Comparison of ENCODE assay signal across 12 cellular contexts in genomic region chr11:12434255-12434654, GRCh38. TPM values are rescaled to one million over a fixed set of nuclear protein-coding genes. Genes with fewer than 3 reads are reported as not detected.
DNase-seq lines count a peak whose midpoint lies in the region; ATAC-seq and TF ChIP-seq lines count a peak whose summit lies in the region.
"Had no signal": no experiment of that assay in that cellular context is flagged by ENCODE, and none has a peak within 500 bp of the region (broad histone marks: within the 10 kb centered on the region; RNA-seq: fewer than 3 reads in every experiment).

No MANE protein-coding gene starts in this region.

- H3K4me1 ChIP-seq in HEK293 (ENCODE audit: control insufficient read depth, insufficient read depth, low read length) (no peaks in the 10 kb centered on the region), mesenchymal stem cell (ENCODE audit: control insufficient read depth, insufficient read depth, low read depth, low read length) (peaks cover 17% of the 10 kb centered on the region), stomach (peaks cover 39 to 83% (median 60%) of the 10 kb centered on the region in 4 donors)
- H3K4me1 ChIP-seq: BE2C had no signal

- TF ChIP-seq CTCF in HEK293 (tag by site-specific recombination; IDR thresholded peaks at IDR 0.05) (no peak), choroid plexus epithelial cell (conservative IDR thresholded peaks at IDR 0.05; ENCODE audit: low read depth, low read length) (no peak), stomach (IDR thresholded peaks at IDR 0.05) (no peak)

- H2AFZ ChIP-seq in mesenchymal stem cell (ENCODE audit: low read depth, low read length) = no peak overlapping the region

- peak overlapping the region; percentile 90 for H2BK15ac ChIP-seq in mesenchymal stem cell (ENCODE audit: low read depth, poor library complexity, severe bottlenecking)

- H2BK120ac ChIP-seq in mesenchymal stem cell (ENCODE audit: low read depth, low read length) = peak overlapping the region; percentile 94

- peak overlapping the region; percentile 93 for H2AK5ac ChIP-seq in mesenchymal stem cell (ENCODE audit: low read length, severe bottlenecking)

- H2BK5ac ChIP-seq in mesenchymal stem cell (ENCODE audit: low read depth, low read length, poor library complexity, severe bottlenecking) = peak overlapping the region; percentile 74

- peak overlapping the region; percentile 88 for H4K91ac ChIP-seq in mesenchymal stem cell (ENCODE audit: low read length)

- peaks cover 26% of the 10 kb centered on the region for H3K79me1 ChIP-seq in mesenchymal stem cell (replicated peaks; ENCODE audit: low read length, poor library complexity, severe bottlenecking)

- peak overlapping the region; percentile 13 for H3K4me2 ChIP-seq in mesenchymal stem cell (ENCODE audit: low read length, poor library complexity, severe bottlenecking)

- no peak overlapping the region for H3K27ac ChIP-seq in HEK293 (ENCODE audit: extremely low read depth, low read depth, low read length)
- peak overlapping the region; percentile 90 for H3K27ac ChIP-seq in mesenchymal stem cell (ENCODE audit: low read length, poor library complexity, severe bottlenecking)
- peak overlapping the region; percentile 37 to 91 (median 83) for H3K27ac ChIP-seq in stomach

- no peaks in the 10 kb centered on the region for H3K27me3 ChIP-seq in mesenchymal stem cell (ENCODE audit: control insufficient read depth in 1 of 2, insufficient read depth in 1 of 2, low read length in 2 of 2)
- no peaks in the 10 kb centered on the region for H3K27me3 ChIP-seq in stomach
- H3K27me3 ChIP-seq: BE2C had no signal

- peak overlapping the region; percentile 92 to 95 for H3K4ac ChIP-seq in mesenchymal stem cell (ENCODE audit: low read depth in 1 of 2, low read length in 2 of 2)

- H3K23ac ChIP-seq in mesenchymal stem cell (ENCODE audit: low read length in 2 of 2) = peak overlapping the region in 1 of 2 experiments; percentile 5

- no peak for ATAC-seq in GM21360 (IDR thresholded peaks at IDR 0.05; ENCODE audit: unreplicated experiment)
- ATAC-seq: Panc1 had no signal

- H3K9me3 ChIP-seq in HEK293 (ENCODE audit: control insufficient read depth, insufficient read depth, low read depth, low read length) = no peaks in the 10 kb centered on the region
- H3K9me3 ChIP-seq in mesenchymal stem cell (ENCODE audit: control insufficient read depth, low read length) = no peaks in the 10 kb centered on the region
- no peaks in the 10 kb centered on the region for H3K9me3 ChIP-seq in stomach
- H3K9me3 ChIP-seq: BE2C had no signal

- peak overlapping the region; percentile 91 for H4K8ac ChIP-seq in mesenchymal stem cell (ENCODE audit: low read length)

- no peaks in the 10 kb centered on the region for H3K36me3 ChIP-seq in HEK293 (ENCODE audit: control insufficient read depth in 2 of 2, insufficient read depth in 1 of 2, low read length in 2 of 2)
- H3K36me3 ChIP-seq in mesenchymal stem cell (ENCODE audit: control insufficient read depth in 1 of 2, insufficient read depth in 2 of 2, low read depth in 1 of 2, low read length in 2 of 2) = peaks cover 0 to 14% of the 10 kb centered on the region in 2 experiments
- H3K36me3 ChIP-seq in stomach = no peaks in the 10 kb centered on the region
- H3K36me3 ChIP-seq: BE2C had no signal

- H3K4me3 ChIP-seq in HEK293 (ENCODE audit: low read depth, low read length) = no peak overlapping the region
- no peak overlapping the region for H3K4me3 ChIP-seq in choroid plexus epithelial cell (ENCODE audit: low read depth, low read length)
- H3K4me3 ChIP-seq in mesenchymal stem cell (ENCODE audit: insufficient read depth in 1 of 2, low read depth in 1 of 2, low read length in 2 of 2) = peak overlapping the region in 1 of 2 experiments; percentile 14
- no peak overlapping the region for H3K4me3 ChIP-seq in stomach

- H3K14ac ChIP-seq in mesenchymal stem cell (ENCODE audit: low read length in 2 of 2) = peak overlapping the region in 1 of 2 experiments; percentile 53

- peak overlapping the region; percentile 80 for H3K9ac ChIP-seq in mesenchymal stem cell (ENCODE audit: low read length)

- H3K18ac ChIP-seq in mesenchymal stem cell (ENCODE audit: low read depth in 1 of 2, low read length in 2 of 2) = peak overlapping the region; percentile 82 to 98

- POLR2A ChIA-PET in HEK293 (lab: Yijun Ruan, JAX) = no interaction called here

- H2BK12ac ChIP-seq in mesenchymal stem cell (ENCODE audit: low read length in 2 of 2) = peak overlapping the region; percentile 75 to 91

- DNase-seq in choroid plexus epithelial cell (ENCODE audit: low read depth) = peak; percentile 62
- peak; percentile 83 for DNase-seq in mesenchymal stem cell
- DNase-seq in stomach = no peak
- no peak for DNase-seq in NCI-H226
- DNase-seq in epidermal melanocyte (ENCODE audit: insufficient read length, low spot score) = no peak
- DNase-seq in DMS53 (lab: John Stamatoyannopoulos, UW) = no peak
- DNase-seq: BE2C, Kasumi-1, kidney glomerular epithelial cell had no signal

- intact Hi-C loops in stomach (cut with DNase I; ENCODE audit: low total_unique reads) = no loop called here

- TF ChIP-seq POLR2A in stomach (IDR thresholded peaks at IDR 0.05) = no peak

- WGBS in mesenchymal stem cell = 65% methylated on average over 5 of the region's 5 CpGs
- 76 to 95% (median 87%) methylated on average over 5 of the region's 5 CpGs for WGBS in stomach, 5 donors

- CTCF ChIA-PET in HEK293 (lab: Yijun Ruan, JAX) = interaction anchor here (0.6 to 1.5 kb wide), 3 partner anchors 23 to 454 kb away, joined by 3 to 7 read pairs (median 3); no protein-coding TSS in a partner anchor

- no peak for TF ChIP-seq EP300 in stomach (IDR thresholded peaks at IDR 0.05)

TF ChIP-seq in HEK293, 187 proteins besides CTCF, POLR2A, EP300 and RAD21:
- TF ChIP-seq ZIC2 (tag by site-specific recombination; IDR thresholded peaks at IDR 0.05) = peak; percentile 85
- no peak for TF ChIP-seq PRDM4 (tag by site-specific recombination; IDR thresholded peaks at IDR 0.05)

RNA-seq across cellular contexts. Expression of gene PARVA, which starts 56.9 kb away (rescaled TPM):
- polyA plus RNA-seq in mesenchymal stem cell (2013, experiment 1 of 2) = 109 TPM
- 110 TPM for polyA plus RNA-seq in mesenchymal stem cell (2013, experiment 2 of 2)
- total RNA-seq in stomach = 100 to 1,000 TPM in 1 of 5 donors, 10 to 100 TPM in 4; 42.9 to 116 (median 54.8) TPM
- 10 to 100 TPM; 18.8 to 31.5 (median 26.3) TPM for polyA plus RNA-seq in stomach

Comparison
In these comparisons a context has a peak if more than half of its experiments do, and no peak if none do; other contexts are left out.
1. DNase-seq: peak in choroid plexus epithelial cell (single experiment) and mesenchymal stem cell (single experiment); none in stomach (single experiment), NCI-H226 (single experiment), epidermal melanocyte (single experiment) and DMS53 (single experiment).